Comparison of ENCODE assay signal across 1 cellular context in the genomic region with DNA sequence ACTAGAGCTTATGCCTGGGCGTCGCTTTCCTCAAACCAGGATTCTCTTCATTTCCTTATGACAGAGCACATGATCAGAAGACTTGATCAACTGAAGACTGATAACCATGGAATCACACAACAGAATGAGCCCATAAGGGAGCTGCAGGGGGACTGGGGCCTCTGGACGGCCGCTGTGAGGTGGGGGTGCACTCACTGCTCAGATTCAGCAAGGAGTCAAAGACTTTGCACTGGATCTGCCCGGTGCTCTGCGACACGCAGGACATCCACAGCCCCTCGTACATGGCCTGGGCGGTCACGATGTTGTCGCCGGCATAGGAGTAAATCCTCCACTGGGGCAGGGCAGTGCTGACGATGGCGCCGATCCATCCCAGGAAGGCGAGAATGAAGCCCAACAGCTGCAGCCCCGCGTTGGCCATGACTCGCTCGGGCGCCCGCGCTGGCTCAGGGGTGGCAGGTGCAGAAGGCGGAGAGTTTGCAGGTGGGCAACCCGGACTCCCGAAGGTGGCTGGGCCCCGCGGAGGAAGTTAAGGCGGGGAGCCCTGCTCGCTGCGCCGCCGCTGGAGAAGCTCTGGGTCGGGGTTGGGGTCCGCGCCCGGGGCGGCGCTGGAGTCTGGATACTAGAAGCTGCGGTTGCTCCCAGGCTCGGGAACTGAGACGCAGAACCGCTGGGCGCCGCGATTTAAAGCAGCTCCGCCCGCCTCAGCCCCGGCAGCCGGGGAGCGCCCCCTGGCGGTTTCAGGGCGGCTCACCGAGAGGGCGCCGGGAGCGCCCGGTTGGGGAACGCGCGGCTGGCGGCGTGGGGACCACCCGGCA.
TF ChIP-seq lines count a peak whose summit lies in the region.

A gene with protein sequence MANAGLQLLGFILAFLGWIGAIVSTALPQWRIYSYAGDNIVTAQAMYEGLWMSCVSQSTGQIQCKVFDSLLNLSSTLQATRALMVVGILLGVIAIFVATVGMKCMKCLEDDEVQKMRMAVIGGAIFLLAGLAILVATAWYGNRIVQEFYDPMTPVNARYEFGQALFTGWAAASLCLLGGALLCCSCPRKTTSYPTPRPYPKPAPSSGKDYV (minus strand): TSS at position 658 of the 815 bp plus-strand sequence. CDS start 240 bp downstream, at position 418.

TF ChIP-seq in HepG2, 621 proteins besides CTCF, POLR2A, EP300 and RAD21 (continued from another document and continues in another):
- TF ChIP-seq, protein P1, sequence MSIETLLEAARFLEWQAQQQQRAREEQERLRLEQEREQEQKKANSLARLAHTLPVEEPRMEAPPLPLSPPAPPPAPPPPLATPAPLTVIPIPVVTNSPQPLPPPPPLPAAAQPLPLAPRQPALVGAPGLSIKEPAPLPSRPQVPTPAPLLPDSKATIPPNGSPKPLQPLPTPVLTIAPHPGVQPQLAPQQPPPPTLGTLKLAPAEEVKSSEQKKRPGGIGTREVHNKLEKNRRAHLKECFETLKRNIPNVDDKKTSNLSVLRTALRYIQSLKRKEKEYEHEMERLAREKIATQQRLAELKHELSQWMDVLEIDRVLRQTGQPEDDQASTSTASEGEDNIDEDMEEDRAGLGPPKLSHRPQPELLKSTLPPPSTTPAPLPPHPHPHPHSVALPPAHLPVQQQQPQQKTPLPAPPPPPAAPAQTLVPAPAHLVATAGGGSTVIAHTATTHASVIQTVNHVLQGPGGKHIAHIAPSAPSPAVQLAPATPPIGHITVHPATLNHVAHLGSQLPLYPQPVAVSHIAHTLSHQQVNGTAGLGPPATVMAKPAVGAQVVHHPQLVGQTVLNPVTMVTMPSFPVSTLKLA (IDR thresholded peaks at IDR 0.05), result 0 out of 2 replicates have a peak, but pooled peaks have one; percentile 5
- TF ChIP-seq ZNF292 (CRISPR knock-in tag; IDR thresholded peaks at IDR 0.05; ENCODE audit: borderline replicate concordance, low read depth) (peak; percentile 91), ZNF616 (CRISPR knock-in tag; IDR thresholded peaks at IDR 0.05; ENCODE audit: low read depth) (no peak), ZIK1 (CRISPR knock-in tag; IDR thresholded peaks at IDR 0.05; ENCODE audit: borderline replicate concordance, low read depth) (peak; percentile 59; the same call in 1 of the 2 replicates), ZNF841 (CRISPR knock-in tag; IDR thresholded peaks at IDR 0.05; ENCODE audit: borderline replicate concordance) (0 out of 2 replicates have a peak, but pooled peaks have one; percentile 55), ZNF230 (CRISPR knock-in tag; IDR thresholded peaks at IDR 0.05) (peak; percentile 89), SETDB1 (CRISPR knock-in tag; IDR thresholded peaks at IDR 0.05; ENCODE audit: borderline replicate concordance) (no peak), ZNF331 (CRISPR knock-in tag; IDR thresholded peaks at IDR 0.05) (peak; percentile 43; the same call in 1 of the 2 replicates), ZNF749 (CRISPR knock-in tag; IDR thresholded peaks at IDR 0.05; ENCODE audit: borderline replicate concordance) (peak; percentile 40; the same call in 1 of the 2 replicates), KDM5A (IDR thresholded peaks at IDR 0.05; ENCODE audit: borderline replicate concordance, low read length) (peak; percentile 44; the same call in 1 of the 2 replicates), TEAD3 (CRISPR knock-in tag; optimal IDR thresholded peaks at IDR 0.05; ENCODE audit: borderline replicate concordance) (peak; percentile 58), ZNF343 (CRISPR knock-in tag; IDR thresholded peaks at IDR 0.05) (peak; percentile 75; the same call in 1 of the 2 replicates), ZNF678 (CRISPR knock-in tag; IDR thresholded peaks at IDR 0.05) (peak; percentile 84; the same call in 1 of the 2 replicates), ZNF337 (CRISPR knock-in tag; IDR thresholded peaks at IDR 0.05; ENCODE audit: borderline replicate concordance, low read depth) (0 out of 2 replicates have a peak, but pooled peaks have one; percentile 72), ZFP1 (CRISPR knock-in tag; IDR thresholded peaks at IDR 0.05) (no peak), ZSCAN21 (CRISPR knock-in tag; IDR thresholded peaks at IDR 0.05; ENCODE audit: borderline replicate concordance) (no peak), CHD4 (IDR thresholded peaks at IDR 0.05; ENCODE audit: borderline replicate concordance, low read length) (no peak), DR1 (CRISPR knock-in tag; IDR thresholded peaks at IDR 0.05) (peak; percentile 89), ZNF724P (CRISPR knock-in tag; IDR thresholded peaks at IDR 0.05; ENCODE audit: borderline replicate concordance) (no peak), FOXA1 (IDR thresholded peaks at IDR 0.05) (no peak), FOXA1 (CRISPR knock-in tag; IDR thresholded peaks at IDR 0.05) (0 out of 2 replicates have a peak, but pooled peaks have one; percentile 3), ZSCAN29 (CRISPR knock-in tag; conservative IDR thresholded peaks at IDR 0.05) (peak; percentile 74; the same call in 1 of the 2 replicates), ZNF253 (CRISPR knock-in tag; IDR thresholded peaks at IDR 0.05; ENCODE audit: borderline replicate concordance) (no peak), SIN3B (IDR thresholded peaks at IDR 0.05; ENCODE audit: low read length) (no peak), NR2F1 (CRISPR knock-in tag; IDR thresholded peaks at IDR 0.05) (0 out of 4 replicates have a peak, but pooled peaks of 1 of the 2 experiments have one; percentile 15), CEBPB (IDR thresholded peaks at IDR 0.05; ENCODE audit: borderline replicate concordance, low read depth, low read length) (no peak), ZNF557 (CRISPR knock-in tag; IDR thresholded peaks at IDR 0.05) (no peak), ZNF530 (CRISPR knock-in tag; IDR thresholded peaks at IDR 0.05; ENCODE audit: low read depth) (no peak), NCOA1 (CRISPR knock-in tag; IDR thresholded peaks at IDR 0.05) (peak; percentile 75; the same call in 1 of the 2 replicates)
- TF ChIP-seq, protein P2, sequence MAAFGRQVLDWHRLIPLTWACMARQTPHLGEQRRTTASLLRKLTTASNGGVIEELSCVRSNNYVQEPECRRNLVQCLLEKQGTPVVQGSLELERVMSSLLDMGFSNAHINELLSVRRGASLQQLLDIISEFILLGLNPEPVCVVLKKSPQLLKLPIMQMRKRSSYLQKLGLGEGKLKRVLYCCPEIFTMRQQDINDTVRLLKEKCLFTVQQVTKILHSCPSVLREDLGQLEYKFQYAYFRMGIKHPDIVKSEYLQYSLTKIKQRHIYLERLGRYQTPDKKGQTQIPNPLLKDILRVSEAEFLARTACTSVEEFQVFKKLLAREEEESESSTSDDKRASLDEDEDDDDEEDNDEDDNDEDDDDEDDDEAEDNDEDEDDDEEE (CRISPR knock-in tag; IDR thresholded peaks at IDR 0.05), result peak; percentile 34; the same call in 1 of the 2 replicates
- TF ChIP-seq, protein P3, sequence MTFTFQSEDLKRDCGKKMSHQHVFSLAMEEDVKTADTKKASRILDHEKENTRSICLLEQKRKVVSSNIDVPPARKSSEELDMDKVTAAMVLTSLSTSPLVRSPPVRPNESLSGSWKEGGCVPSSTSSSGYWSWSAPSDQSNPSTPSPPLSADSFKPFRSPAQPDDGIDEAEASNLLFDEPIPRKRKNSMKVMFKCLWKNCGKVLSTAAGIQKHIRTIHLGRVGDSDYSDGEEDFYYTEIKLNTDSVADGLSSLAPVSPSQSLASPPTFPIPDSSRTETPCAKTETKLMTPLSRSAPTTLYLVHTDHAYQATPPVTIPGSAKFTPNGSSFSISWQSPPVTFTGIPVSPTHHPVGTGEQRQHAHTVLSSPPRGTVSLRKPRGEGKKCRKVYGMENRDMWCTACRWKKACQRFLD (CRISPR knock-in tag; IDR thresholded peaks at IDR 0.05; ENCODE audit: borderline replicate concordance), result peak; percentile 64; the same call in 1 of the 2 replicates
- TF ChIP-seq, protein P4, sequence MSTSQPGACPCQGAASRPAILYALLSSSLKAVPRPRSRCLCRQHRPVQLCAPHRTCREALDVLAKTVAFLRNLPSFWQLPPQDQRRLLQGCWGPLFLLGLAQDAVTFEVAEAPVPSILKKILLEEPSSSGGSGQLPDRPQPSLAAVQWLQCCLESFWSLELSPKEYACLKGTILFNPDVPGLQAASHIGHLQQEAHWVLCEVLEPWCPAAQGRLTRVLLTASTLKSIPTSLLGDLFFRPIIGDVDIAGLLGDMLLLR (CRISPR knock-in tag; IDR thresholded peaks at IDR 0.05), result no peak
- TF ChIP-seq, protein P5, sequence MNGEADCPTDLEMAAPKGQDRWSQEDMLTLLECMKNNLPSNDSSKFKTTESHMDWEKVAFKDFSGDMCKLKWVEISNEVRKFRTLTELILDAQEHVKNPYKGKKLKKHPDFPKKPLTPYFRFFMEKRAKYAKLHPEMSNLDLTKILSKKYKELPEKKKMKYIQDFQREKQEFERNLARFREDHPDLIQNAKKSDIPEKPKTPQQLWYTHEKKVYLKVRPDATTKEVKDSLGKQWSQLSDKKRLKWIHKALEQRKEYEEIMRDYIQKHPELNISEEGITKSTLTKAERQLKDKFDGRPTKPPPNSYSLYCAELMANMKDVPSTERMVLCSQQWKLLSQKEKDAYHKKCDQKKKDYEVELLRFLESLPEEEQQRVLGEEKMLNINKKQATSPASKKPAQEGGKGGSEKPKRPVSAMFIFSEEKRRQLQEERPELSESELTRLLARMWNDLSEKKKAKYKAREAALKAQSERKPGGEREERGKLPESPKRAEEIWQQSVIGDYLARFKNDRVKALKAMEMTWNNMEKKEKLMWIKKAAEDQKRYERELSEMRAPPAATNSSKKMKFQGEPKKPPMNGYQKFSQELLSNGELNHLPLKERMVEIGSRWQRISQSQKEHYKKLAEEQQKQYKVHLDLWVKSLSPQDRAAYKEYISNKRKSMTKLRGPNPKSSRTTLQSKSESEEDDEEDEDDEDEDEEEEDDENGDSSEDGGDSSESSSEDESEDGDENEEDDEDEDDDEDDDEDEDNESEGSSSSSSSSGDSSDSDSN (CRISPR knock-in tag; IDR thresholded peaks at IDR 0.05), result peak; percentile 93
- TF ChIP-seq, protein P6, sequence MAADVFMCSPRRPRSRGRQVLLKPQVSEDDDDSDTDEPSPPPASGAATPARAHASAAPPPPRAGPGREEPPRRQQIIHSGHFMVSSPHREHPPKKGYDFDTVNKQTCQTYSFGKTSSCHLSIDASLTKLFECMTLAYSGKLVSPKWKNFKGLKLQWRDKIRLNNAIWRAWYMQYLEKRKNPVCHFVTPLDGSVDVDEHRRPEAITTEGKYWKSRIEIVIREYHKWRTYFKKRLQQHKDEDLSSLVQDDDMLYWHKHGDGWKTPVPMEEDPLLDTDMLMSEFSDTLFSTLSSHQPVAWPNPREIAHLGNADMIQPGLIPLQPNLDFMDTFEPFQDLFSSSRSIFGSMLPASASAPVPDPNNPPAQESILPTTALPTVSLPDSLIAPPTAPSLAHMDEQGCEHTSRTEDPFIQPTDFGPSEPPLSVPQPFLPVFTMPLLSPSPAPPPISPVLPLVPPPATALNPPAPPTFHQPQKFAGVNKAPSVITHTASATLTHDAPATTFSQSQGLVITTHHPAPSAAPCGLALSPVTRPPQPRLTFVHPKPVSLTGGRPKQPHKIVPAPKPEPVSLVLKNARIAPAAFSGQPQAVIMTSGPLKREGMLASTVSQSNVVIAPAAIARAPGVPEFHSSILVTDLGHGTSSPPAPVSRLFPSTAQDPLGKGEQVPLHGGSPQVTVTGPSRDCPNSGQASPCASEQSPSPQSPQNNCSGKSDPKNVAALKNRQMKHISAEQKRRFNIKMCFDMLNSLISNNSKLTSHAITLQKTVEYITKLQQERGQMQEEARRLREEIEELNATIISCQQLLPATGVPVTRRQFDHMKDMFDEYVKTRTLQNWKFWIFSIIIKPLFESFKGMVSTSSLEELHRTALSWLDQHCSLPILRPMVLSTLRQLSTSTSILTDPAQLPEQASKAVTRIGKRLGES (CRISPR knock-in tag; IDR thresholded peaks at IDR 0.05; ENCODE audit: borderline replicate concordance), result no peak
- TF ChIP-seq, protein P7, sequence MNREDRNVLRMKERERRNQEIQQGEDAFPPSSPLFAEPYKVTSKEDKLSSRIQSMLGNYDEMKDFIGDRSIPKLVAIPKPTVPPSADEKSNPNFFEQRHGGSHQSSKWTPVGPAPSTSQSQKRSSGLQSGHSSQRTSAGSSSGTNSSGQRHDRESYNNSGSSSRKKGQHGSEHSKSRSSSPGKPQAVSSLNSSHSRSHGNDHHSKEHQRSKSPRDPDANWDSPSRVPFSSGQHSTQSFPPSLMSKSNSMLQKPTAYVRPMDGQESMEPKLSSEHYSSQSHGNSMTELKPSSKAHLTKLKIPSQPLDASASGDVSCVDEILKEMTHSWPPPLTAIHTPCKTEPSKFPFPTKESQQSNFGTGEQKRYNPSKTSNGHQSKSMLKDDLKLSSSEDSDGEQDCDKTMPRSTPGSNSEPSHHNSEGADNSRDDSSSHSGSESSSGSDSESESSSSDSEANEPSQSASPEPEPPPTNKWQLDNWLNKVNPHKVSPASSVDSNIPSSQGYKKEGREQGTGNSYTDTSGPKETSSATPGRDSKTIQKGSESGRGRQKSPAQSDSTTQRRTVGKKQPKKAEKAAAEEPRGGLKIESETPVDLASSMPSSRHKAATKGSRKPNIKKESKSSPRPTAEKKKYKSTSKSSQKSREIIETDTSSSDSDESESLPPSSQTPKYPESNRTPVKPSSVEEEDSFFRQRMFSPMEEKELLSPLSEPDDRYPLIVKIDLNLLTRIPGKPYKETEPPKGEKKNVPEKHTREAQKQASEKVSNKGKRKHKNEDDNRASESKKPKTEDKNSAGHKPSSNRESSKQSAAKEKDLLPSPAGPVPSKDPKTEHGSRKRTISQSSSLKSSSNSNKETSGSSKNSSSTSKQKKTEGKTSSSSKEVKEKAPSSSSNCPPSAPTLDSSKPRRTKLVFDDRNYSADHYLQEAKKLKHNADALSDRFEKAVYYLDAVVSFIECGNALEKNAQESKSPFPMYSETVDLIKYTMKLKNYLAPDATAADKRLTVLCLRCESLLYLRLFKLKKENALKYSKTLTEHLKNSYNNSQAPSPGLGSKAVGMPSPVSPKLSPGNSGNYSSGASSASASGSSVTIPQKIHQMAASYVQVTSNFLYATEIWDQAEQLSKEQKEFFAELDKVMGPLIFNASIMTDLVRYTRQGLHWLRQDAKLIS (CRISPR knock-in tag; IDR thresholded peaks at IDR 0.05), result peak; percentile 37; the same call in 1 of the 2 replicates
- TF ChIP-seq, protein P8, sequence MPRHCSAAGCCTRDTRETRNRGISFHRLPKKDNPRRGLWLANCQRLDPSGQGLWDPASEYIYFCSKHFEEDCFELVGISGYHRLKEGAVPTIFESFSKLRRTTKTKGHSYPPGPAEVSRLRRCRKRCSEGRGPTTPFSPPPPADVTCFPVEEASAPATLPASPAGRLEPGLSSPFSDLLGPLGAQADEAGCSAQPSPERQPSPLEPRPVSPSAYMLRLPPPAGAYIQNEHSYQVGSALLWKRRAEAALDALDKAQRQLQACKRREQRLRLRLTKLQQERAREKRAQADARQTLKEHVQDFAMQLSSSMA (CRISPR knock-in tag; IDR thresholded peaks at IDR 0.05), result peak; percentile 92
- TF ChIP-seq, protein P9, sequence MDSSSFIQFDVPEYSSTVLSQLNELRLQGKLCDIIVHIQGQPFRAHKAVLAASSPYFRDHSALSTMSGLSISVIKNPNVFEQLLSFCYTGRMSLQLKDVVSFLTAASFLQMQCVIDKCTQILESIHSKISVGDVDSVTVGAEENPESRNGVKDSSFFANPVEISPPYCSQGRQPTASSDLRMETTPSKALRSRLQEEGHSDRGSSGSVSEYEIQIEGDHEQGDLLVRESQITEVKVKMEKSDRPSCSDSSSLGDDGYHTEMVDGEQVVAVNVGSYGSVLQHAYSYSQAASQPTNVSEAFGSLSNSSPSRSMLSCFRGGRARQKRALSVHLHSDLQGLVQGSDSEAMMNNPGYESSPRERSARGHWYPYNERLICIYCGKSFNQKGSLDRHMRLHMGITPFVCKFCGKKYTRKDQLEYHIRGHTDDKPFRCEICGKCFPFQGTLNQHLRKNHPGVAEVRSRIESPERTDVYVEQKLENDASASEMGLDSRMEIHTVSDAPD (CRISPR knock-in tag; IDR thresholded peaks at IDR 0.05), result peak; percentile 82
